11 cellular contexts compared by ENCODE assay signal in genomic region chrX:110180176-110180927, GRCh38.
DNase-seq lines count a peak whose midpoint lies in the region; ATAC-seq, FAIRE-seq and TF ChIP-seq lines count a peak whose summit lies in the region.
"Had no signal": no experiment of that assay in that cellular context is flagged by ENCODE, and none has a peak within 500 bp of the region (broad histone marks: within the 10 kb centered on the region; RNA-seq: fewer than 3 reads in every experiment).

No MANE protein-coding gene starts in this region.

- peaks cover 10% of the 10 kb centered on the region for H3K4me1 Mint-ChIP-seq in WTC11
- peaks cover 15% of the 10 kb centered on the region for H3K4me1 Mint-ChIP-seq in activated CD8-positive, alpha-beta T cell treated with anti-CD3 and anti-CD28 coated beads for 36 hours (ENCODE audit: low read depth)

- intact Hi-C loops in activated CD8-positive, alpha-beta T cell treated with anti-CD3 and anti-CD28 coated beads for 36 hours (cut with micrococcal nuclease) = no loop called here

- no peak for TF ChIP-seq POLR2A in GM12891 (IDR thresholded peaks at IDR 0.05; ENCODE audit: low read depth, low read length)

- CTCF ChIA-PET in WTC11 (lab: Charles Lee) = interaction anchor here (1.5 to 4.8 kb wide), 3 partner anchors 12 to 233 kb away, joined by 3 to 26 read pairs (median 8); no protein-coding TSS in a partner anchor
- CTCF ChIA-PET in activated CD8-positive, alpha-beta T cell treated with anti-CD3 and anti-CD28 coated beads for 36 hours (lab: Charles Lee) = no interaction called here

- H3K27ac Mint-ChIP-seq in WTC11 = no peak overlapping the region
- no peak overlapping the region for H3K27ac Mint-ChIP-seq in activated CD8-positive, alpha-beta T cell treated with anti-CD3 and anti-CD28 coated beads for 36 hours
- H3K27ac Mint-ChIP-seq: activated naive CD4-positive, alpha-beta T cell treated with anti-CD3 and anti-CD28 coated beads, Interleukin-2, amount 50 U/mL, for 72 hours had no signal

- DNase-seq in GM12891 (ENCODE audit: insufficient read length, low spot score) = no peak
- no peak for DNase-seq in WTC11 (ENCODE audit: low spot score)
- DNase-seq in middle frontal gyrus (ENCODE audit: extremely low spot score, low spot score) = peak; percentile 13
- DNase-seq in activated CD8-positive, alpha-beta T cell treated with anti-CD3 and anti-CD28 coated beads for 36 hours = no peak
- no peak for DNase-seq in activated T-cell treated with anti-CD3 and anti-CD28 coated beads, Interleukin-2, amount 50 U/mL, for 48 hours
- DNase-seq in nucleus accumbens (lab: John Stamatoyannopoulos, UW) = no peak
- DNase-seq in iPS-NIHi11 (ENCODE audit: low spot score) = no peak
- DNase-seq: NCI-H524 treated with DMSO at 0.1 percent for 48 hours; stimulated activated naive CD4-positive, alpha-beta T cell treated with Interleukin-2 at 50 U/mL for 16 hours had no signal

- TF ChIP-seq CTCF in WTC11 (IDR thresholded peaks at IDR 0.05) = no peak
- no peak for TF ChIP-seq CTCF in activated CD8-positive, alpha-beta T cell treated with anti-CD3 and anti-CD28 coated beads for 36 hours (IDR thresholded peaks at IDR 0.05)

- ATAC-seq in HG02759 (IDR thresholded peaks at IDR 0.05; ENCODE audit: unreplicated experiment) (peak; percentile 37), WTC11 (peak; percentile 44)
- ATAC-seq in activated CD8-positive, alpha-beta T cell treated with anti-CD3 and anti-CD28 coated beads for 36 hours = no peak
- ATAC-seq: activated naive CD4-positive, alpha-beta T cell treated with anti-CD3 and anti-CD28 coated beads, Interleukin-2, amount 50 U/mL, for 72 hours had no signal

- H3K36me3 Mint-ChIP-seq in WTC11 = no peaks in the 10 kb centered on the region
- peaks cover 10% of the 10 kb centered on the region for H3K36me3 Mint-ChIP-seq in activated CD8-positive, alpha-beta T cell treated with anti-CD3 and anti-CD28 coated beads for 36 hours (ENCODE audit: low read depth)

- POLR2A ChIA-PET in WTC11 (lab: Charles Lee) = no interaction called here
- POLR2A ChIA-PET in activated CD8-positive, alpha-beta T cell treated with anti-CD3 and anti-CD28 coated beads for 36 hours (lab: Charles Lee) = no interaction called here

- H3K9me3 Mint-ChIP-seq in WTC11 = no peaks in the 10 kb centered on the region
- no peaks in the 10 kb centered on the region for H3K9me3 Mint-ChIP-seq in activated CD8-positive, alpha-beta T cell treated with anti-CD3 and anti-CD28 coated beads for 36 hours

- no peaks in the 10 kb centered on the region for H3K27me3 Mint-ChIP-seq in WTC11 (ENCODE audit: low read depth)
- H3K27me3 Mint-ChIP-seq in activated CD8-positive, alpha-beta T cell treated with anti-CD3 and anti-CD28 coated beads for 36 hours = no peaks in the 10 kb centered on the region

- peak; percentile 78 for FAIRE-seq in GM12891 (lab: Jason Lieb, UNC)

- H3K4me3 Mint-ChIP-seq in WTC11 = no peak overlapping the region
- H3K4me3 Mint-ChIP-seq in activated CD8-positive, alpha-beta T cell treated with anti-CD3 and anti-CD28 coated beads for 36 hours = no peak overlapping the region

TF ChIP-seq in GM12891, 5 proteins besides CTCF, POLR2A, EP300 and RAD21:
- no peak for TF ChIP-seq SPI1 (IDR thresholded peaks at IDR 0.05; ENCODE audit: low read depth, low read length)
- no peak for TF ChIP-seq PAX5 (IDR thresholded peaks at IDR 0.05; ENCODE audit: insufficient read depth, low read length, severe bottlenecking)
- no peak for TF ChIP-seq TAF1 (IDR thresholded peaks at IDR 0.05; ENCODE audit: low read depth, low read length)
- TF ChIP-seq POLR2AphosphoS5 (IDR thresholded peaks at IDR 0.05; ENCODE audit: low read depth, low read length) = no peak
- no peak for TF ChIP-seq POU2F2 (IDR thresholded peaks at IDR 0.05; ENCODE audit: low read depth, low read length)

TF ChIP-seq in WTC11, 78 proteins besides CTCF, POLR2A, EP300 and RAD21:
- TF ChIP-seq ZNF396 (CRISPR knock-in tag; IDR thresholded peaks at IDR 0.05; ENCODE audit: borderline replicate concordance) (no peak), ZBTB43 (CRISPR knock-in tag; IDR thresholded peaks at IDR 0.05) (no peak), PREB (CRISPR knock-in tag; IDR thresholded peaks at IDR 0.05; ENCODE audit: borderline replicate concordance) (no peak), CBFB (CRISPR knock-in tag; IDR thresholded peaks at IDR 0.05; ENCODE audit: low read depth) (no peak), FOXK1 (CRISPR knock-in tag; IDR thresholded peaks at IDR 0.05) (no peak)
